1 cellular context compared by ENCODE assay signal in genomic region chr19:12939292-12939606, GRCh38.
TF ChIP-seq lines count a peak whose summit lies in the region.

No MANE protein-coding gene starts in this region.

TF ChIP-seq in IMR-90, 13 proteins besides CTCF, POLR2A, EP300 and RAD21 (continued from another document):
- no peak for TF ChIP-seq MAZ (IDR thresholded peaks at IDR 0.05; ENCODE audit: borderline replicate concordance, low read depth, low read length)
- no peak for TF ChIP-seq USF2 (IDR thresholded peaks at IDR 0.05; ENCODE audit: low read depth, low read length)
- TF ChIP-seq MXI1 (IDR thresholded peaks at IDR 0.05; ENCODE audit: borderline replicate concordance, low read depth, low read length) = peak; percentile 71
- peak; percentile 41; the same call in 1 of the 2 replicates for TF ChIP-seq CEBPB (IDR thresholded peaks at IDR 0.05; ENCODE audit: low read depth, low read length)
- no peak for TF ChIP-seq RFX5 (IDR thresholded peaks at IDR 0.05; ENCODE audit: low read depth, low read length)
- no peak for TF ChIP-seq NFE2L2 (IDR thresholded peaks at IDR 0.05; ENCODE audit: low read depth, low read length)
- TF ChIP-seq CHD1 (IDR thresholded peaks at IDR 0.05; ENCODE audit: low read depth, low read length) = 0 out of 2 replicates have a peak, but pooled peaks have one; percentile 55
- no peak for TF ChIP-seq FOS (IDR thresholded peaks at IDR 0.05; ENCODE audit: low read depth, low read length)
- no peak for TF ChIP-seq SMC3 (IDR thresholded peaks at IDR 0.05; ENCODE audit: low read depth, low read length)
- TF ChIP-seq MAFK (IDR thresholded peaks at IDR 0.05; ENCODE audit: low read depth, low read length) = no peak
- no peak for TF ChIP-seq RCOR1 (IDR thresholded peaks at IDR 0.05; ENCODE audit: insufficient replicate concordance, low read length)
- TF ChIP-seq ELK1 (IDR thresholded peaks at IDR 0.05; ENCODE audit: borderline replicate concordance, low read depth, low read length) = no peak
